ENCODE assay signal across 23 cellular contexts in the genomic region with DNA sequence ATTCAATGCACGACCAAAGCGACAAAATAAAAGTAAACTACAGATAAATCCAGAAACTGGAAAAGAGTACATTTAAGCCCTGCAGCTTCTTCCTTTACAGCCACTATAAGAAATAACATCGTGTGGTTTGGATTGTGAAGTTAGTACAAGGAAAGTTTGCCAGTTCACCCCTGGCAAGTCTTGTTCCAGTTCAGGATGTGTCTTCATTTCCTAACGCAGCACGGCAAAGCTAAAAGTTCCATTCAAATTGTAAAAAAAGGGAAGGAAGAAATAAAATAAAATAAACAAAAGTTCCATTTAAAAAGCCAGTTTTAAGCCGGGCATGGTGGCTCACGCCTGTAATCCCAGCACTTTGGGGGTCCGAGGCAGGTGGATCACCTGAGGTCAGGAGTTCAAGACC.
"Had no signal": no experiment of that assay in that cellular context is flagged by ENCODE, and none has a peak within 500 bp of the region (broad histone marks: within the 10 kb centered on the region; RNA-seq: fewer than 3 reads in every experiment).

No MANE protein-coding gene starts in this region.

- H3K27ac Mint-ChIP-seq: dendritic cell treated with granulocyte-macrophage colony-stimulating factor and Interleukin-4, amounts not matched to agents 40 ng/mL and 50 ng/mL, for 4 days; naive B cell; nephron; stimulated activated naive B cell treated with anti-CD40 and anti-IgM and Interleukin-4, amounts not matched to agents 10 μg/mL and 1 μg/mL and 100 μg/mL, for 72 hours; stimulated activated naive CD8-positive, alpha-beta T cell treated with anti-CD3 and anti-CD28 coated beads, Interleukin-15, amount 100 ng/mL, for 72 hours had no signal

- H3K27ac ChIP-seq: hepatocyte, parathyroid adenoma, prostate gland, spleen had no signal

- H3K9me3 Mint-ChIP-seq: dendritic cell treated with granulocyte-macrophage colony-stimulating factor and Interleukin-4, amounts not matched to agents 40 ng/mL and 50 ng/mL, for 4 days; nephron; stimulated activated naive CD8-positive, alpha-beta T cell treated with anti-CD3 and anti-CD28 coated beads, Interleukin-15, amount 100 ng/mL, for 72 hours had no signal

- H3K4me3 Mint-ChIP-seq: dendritic cell treated with granulocyte-macrophage colony-stimulating factor and Interleukin-4, amounts not matched to agents 40 ng/mL and 50 ng/mL, for 4 days; naive B cell; nephron; stimulated activated naive B cell treated with anti-CD40 and anti-IgM and Interleukin-4, amounts not matched to agents 10 μg/mL and 1 μg/mL and 100 μg/mL, for 72 hours; stimulated activated naive CD8-positive, alpha-beta T cell treated with anti-CD3 and anti-CD28 coated beads, Interleukin-15, amount 100 ng/mL, for 72 hours had no signal

- H3K27me3 Mint-ChIP-seq: dendritic cell treated with granulocyte-macrophage colony-stimulating factor and Interleukin-4, amounts not matched to agents 40 ng/mL and 50 ng/mL, for 4 days had no signal

- H3K4me3 ChIP-seq: hepatocyte, lung, prostate gland, spleen had no signal

- H3K27me3 ChIP-seq: hepatocyte, spleen had no signal

- H3K4me1 Mint-ChIP-seq: naive B cell; nephron; stimulated activated naive B cell treated with anti-CD40 and anti-IgM and Interleukin-4, amounts not matched to agents 10 μg/mL and 1 μg/mL and 100 μg/mL, for 72 hours; stimulated activated naive CD8-positive, alpha-beta T cell treated with anti-CD3 and anti-CD28 coated beads, Interleukin-15, amount 100 ng/mL, for 72 hours had no signal

- H3K36me3 Mint-ChIP-seq: naive B cell; stimulated activated naive B cell treated with anti-CD40 and anti-IgM and Interleukin-4, amounts not matched to agents 10 μg/mL and 1 μg/mL and 100 μg/mL, for 72 hours had no signal

- DNase-seq: cerebellar nuclear complex; effector CD8-positive, alpha-beta T cell; foreskin melanocyte; head of caudate nucleus; left colon; left ventricle myocardium superior; mesendoderm; naive B cell; retina; spleen; stimulated activated CD4-positive, alpha-beta T cell treated with anti-CD3 and anti-CD28 coated beads, Interleukin-15, amount 100 ng/mL, for 24 hours; stimulated activated CD4-positive, alpha-beta T cell treated with anti-CD3 and anti-CD28 coated beads, Interleukin-1b, Interleukin-23, amount 100 ng/mL, for 48 hours; stimulated activated CD4-positive, alpha-beta T cell treated with anti-CD3 and anti-CD28 coated beads, Interleukin-4, amount 100 ng/mL, for 24 hours; stimulated activated naive B cell treated with anti-CD40 and anti-IgM and Interleukin-4, amounts not matched to agents 10 μg/mL and 1 μg/mL and 100 μg/mL, for 72 hours; stimulated activated naive CD8-positive, alpha-beta T cell treated with anti-CD3 and anti-CD28 coated beads, Interleukin-15, amount 100 ng/mL, for 72 hours; trophoblast cell had no signal

- ATAC-seq: left colon; left ventricle myocardium superior; sciatic nerve; stimulated activated naive B cell treated with anti-CD40 and anti-IgM and Interleukin-4, amounts not matched to agents 10 μg/mL and 1 μg/mL and 100 μg/mL, for 72 hours; stimulated activated naive CD8-positive, alpha-beta T cell treated with anti-CD3 and anti-CD28 coated beads, Interleukin-15, amount 100 ng/mL, for 72 hours had no signal
